ENCODE assay signal across 12 cellular contexts in genomic region chr13:113897161-113897560, GRCh38. TPM values are rescaled to one million over a fixed set of nuclear protein-coding genes. Genes with fewer than 3 reads are reported as not detected.
DNase-seq lines count a peak whose midpoint lies in the region; ATAC-seq and TF ChIP-seq lines count a peak whose summit lies in the region.
"Had no signal": no experiment of that assay in that cellular context is flagged by ENCODE, and none has a peak within 500 bp of the region (broad histone marks: within the 10 kb centered on the region; RNA-seq: fewer than 3 reads in every experiment).

No MANE protein-coding gene starts in this region.

- no peaks in the 10 kb centered on the region for H3K9me3 ChIP-seq in GM23248 (ENCODE audit: low read depth)
- peaks cover 6% of the 10 kb centered on the region for H3K9me3 ChIP-seq in SJCRH30 (replicated peaks)
- no peaks in the 10 kb centered on the region for H3K9me3 ChIP-seq in sigmoid colon
- H3K9me3 ChIP-seq: pancreas had no signal

- TF ChIP-seq CTCF in fibroblast of the aortic adventitia (IDR thresholded peaks at IDR 0.05; ENCODE audit: insufficient read depth, low read length) (no peak), sigmoid colon (IDR thresholded peaks at IDR 0.05) (no peak)

- H3K27ac ChIP-seq in GM23248 (peak overlapping the region; percentile 87), SJCRH30 (peak overlapping the region; percentile 71), sigmoid colon (peak overlapping the region in 1 of 4 donors; percentile 60)
- H3K27ac ChIP-seq: heart right ventricle, pancreas had no signal

- H3K4me2 ChIP-seq in GM23248 (ENCODE audit: unreplicated experiment) = peak overlapping the region; percentile 43

- TF ChIP-seq POLR2A in sigmoid colon (IDR thresholded peaks at IDR 0.05) = no peak

- H3K9ac ChIP-seq in GM23248 = peak overlapping the region; percentile 52

- peaks cover 45% of the 10 kb centered on the region for H3K4me1 ChIP-seq in GM23248 (ENCODE audit: insufficient read depth)
- peaks cover 9% of the 10 kb centered on the region for H3K4me1 ChIP-seq in SJCRH30
- H3K4me1 ChIP-seq in sigmoid colon = no peaks in the 10 kb centered on the region
- H3K4me1 ChIP-seq: pancreas had no signal

- H3K79me2 ChIP-seq in GM23248 (ENCODE audit: insufficient read depth) = 0 out of 2 replicates have a peak, but pooled peaks cover 6% of the 10 kb centered on the region

- DNase-seq in GM23248 = peak; percentile 98
- DNase-seq in SJCRH30 = peak; percentile 29 to 57
- DNase-seq in fibroblast of the aortic adventitia (ENCODE audit: low read depth) = peak; percentile 96
- peak; percentile 91 for DNase-seq in skeletal muscle cell (ENCODE audit: low read depth)
- no peak for DNase-seq in G401 (ENCODE audit: low spot score)
- no peak for DNase-seq in midbrain (lab: John Stamatoyannopoulos, UW)
- DNase-seq in sigmoid colon = no peak
- DNase-seq: activated naive CD4-positive, alpha-beta T cell; heart right ventricle; NCI-H2171 treated with DMSO at 0.1 percent for 48 hours had no signal

- H4K20me1 ChIP-seq in GM23248 (ENCODE audit: insufficient read depth) = no peaks in the 10 kb centered on the region

- H3K4me3 ChIP-seq in GM23248 = peak overlapping the region; percentile 20; the same call in 1 of the 2 replicates
- no peak overlapping the region for H3K4me3 ChIP-seq in SJCRH30
- no peak overlapping the region for H3K4me3 ChIP-seq in fibroblast of the aortic adventitia (ENCODE audit: low read depth, low read length)
- no peak overlapping the region for H3K4me3 ChIP-seq in skeletal muscle cell (ENCODE audit: low read depth, low read length)
- no peak overlapping the region for H3K4me3 ChIP-seq in sigmoid colon
- H3K4me3 ChIP-seq: heart right ventricle, pancreas had no signal

- 0 to 1% methylated on average over 4 of the region's 4 CpGs for WGBS in GM23248 (ENCODE audit: low coverage in 1 of 2, low lambda C conversion rate in 2 of 2, missing lambda C conversion rate in 2 of 2), 2 experiments
- WGBS in sigmoid colon, 2 donors = 73 to 86% methylated on average over 4 of the region's 4 CpGs

- H3K36me3 ChIP-seq in GM23248 (ENCODE audit: low read depth) (no peaks in the 10 kb centered on the region), SJCRH30 (no peaks in the 10 kb centered on the region), sigmoid colon (no peaks in the 10 kb centered on the region)
- H3K36me3 ChIP-seq: heart right ventricle, pancreas had no signal

- intact Hi-C loops in sigmoid colon (cut with DNase I) = no loop called here

- no peak overlapping the region for H2AFZ ChIP-seq in GM23248

- H3F3A ChIP-seq in GM23248 (ENCODE audit: insufficient read depth) = peaks cover 38% of the 10 kb centered on the region

- TF ChIP-seq EP300 in sigmoid colon (IDR thresholded peaks at IDR 0.05) = no peak

- in situ Hi-C loops in GM23248 (cut with MboI) (no loop called here), G401 (cut with HindIII; ENCODE audit: low sequenced_read_pairs) (no loop called here)

- no peaks in the 10 kb centered on the region; the same call in 1 of the 2 replicates for H3K9me2 ChIP-seq in GM23248 (ENCODE audit: insufficient read depth)

- no peaks in the 10 kb centered on the region for H3K27me3 ChIP-seq in GM23248 (replicated peaks; ENCODE audit: insufficient read depth)
- no peaks in the 10 kb centered on the region for H3K27me3 ChIP-seq in SJCRH30
- H3K27me3 ChIP-seq in sigmoid colon = no peaks in the 10 kb centered on the region
- H3K27me3 ChIP-seq: heart right ventricle, pancreas had no signal

- ATAC-seq in HG03520 (IDR thresholded peaks at IDR 0.05; ENCODE audit: unreplicated experiment) = no peak
- ATAC-seq: pancreas had no signal

RNA-seq across cellular contexts. Expression of gene GAS6, which starts 33.3 kb away (rescaled TPM):
- total RNA-seq in GM23248 (2014; rRNA removed; shearing (Covaris generic)) = 998 and 1,035 TPM in 2 replicates
- 822 and 865 TPM in 2 replicates for polyA plus RNA-seq in GM23248 (2016; fragmentation: Nextera tagmentation; extraction: Ambion mirVana)
- total RNA-seq in SJCRH30 (2014; rRNA removed; shearing (Covaris generic)) = 0.10 and 0.14 TPM in 2 replicates
- total RNA-seq in fibroblast of the aortic adventitia (ENCODE audit: low replicate concordance) = 33.3 and 45.1 TPM in 2 replicates
- total RNA-seq in G401 (2014; rRNA removed; shearing (Covaris generic)) = 16.0 and 16.2 TPM in 2 replicates
- total RNA-seq in sigmoid colon = 100 to 1,000 TPM in 1 of 4 donors, 10 to 100 TPM in 3; 34.4 to 105 (median 70.4) TPM
- polyA plus RNA-seq in sigmoid colon = 100 to 1,000 TPM in 1 of 3 donors, 10 to 100 TPM in 2; 27.0 to 101 (median 28.2) TPM

Comparison
In these comparisons a context has a peak if more than half of its experiments do, and no peak if none do; other contexts are left out.
1. DNase-seq: peak in GM23248 (single experiment), SJCRH30 (2 of 2), fibroblast of the aortic adventitia (single experiment) and skeletal muscle cell (single experiment); none in G401 (single experiment), midbrain (single experiment) and sigmoid colon (single experiment).
2. RNA of gene GAS6, which starts 33.3 kb away (total RNA-seq): 998 to 1,035 TPM in GM23248, 34.4 to 105 TPM in sigmoid colon, 33.3 to 45.1 TPM in fibroblast of the aortic adventitia and 16.0 to 16.2 TPM in G401; 0.10 to 0.14 TPM in SJCRH30; every median in the first group is over 10 times any median in the second.